ENCODE assay signal across 1 cellular context in the genomic region with DNA sequence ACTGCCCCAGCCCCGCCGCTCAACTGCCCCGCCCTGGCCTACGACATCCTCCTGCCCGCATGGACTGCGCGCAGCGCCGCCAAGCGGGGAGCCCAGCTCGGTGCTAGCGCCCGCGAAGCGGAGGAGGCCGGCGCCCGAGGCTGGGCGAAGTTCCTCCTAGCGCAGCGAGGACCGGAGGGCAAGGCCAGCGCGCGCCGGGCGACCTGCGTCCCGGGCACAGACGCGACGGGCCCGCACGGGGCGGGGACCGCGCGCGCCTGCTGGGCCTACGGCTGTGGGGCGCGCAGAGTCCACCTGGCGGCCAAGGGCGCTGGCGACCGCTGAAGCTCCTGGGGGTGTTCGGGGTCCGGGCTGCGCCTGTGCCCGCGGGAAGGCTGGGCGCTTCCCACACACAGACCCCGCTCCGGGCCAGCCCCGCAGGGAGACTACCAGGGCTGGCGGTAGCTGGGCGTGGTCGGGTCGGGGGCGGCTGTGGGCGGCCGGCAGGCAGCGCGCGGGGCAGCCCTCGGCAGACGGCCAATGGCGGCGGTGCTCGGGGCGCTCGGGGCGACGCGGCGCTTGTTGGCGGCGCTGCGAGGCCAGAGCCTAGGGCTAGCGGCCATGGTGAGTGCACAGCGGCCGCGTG.
TF ChIP-seq lines count a peak whose summit lies in the region.

Gene PCBD2 (plus strand): TSS at position 511 of the 625 bp plus-strand sequence. CDS start 9 bp downstream, at position 520.

TF ChIP-seq in K562, 482 proteins besides CTCF, POLR2A, EP300 and RAD21 (continued from another document and continues in another):
- TF ChIP-seq RREB1 (CRISPR knock-in tag; IDR thresholded peaks at IDR 0.05): no peak
- TF ChIP-seq NR1H2 (CRISPR knock-in tag; IDR thresholded peaks at IDR 0.05): peak; percentile 14; the same call in 1 of the 2 replicates
- peak; percentile 78 for TF ChIP-seq RBM25 (IDR thresholded peaks at IDR 0.05; ENCODE audit: low read depth, low read length, severe bottlenecking)
- TF ChIP-seq, protein P1, sequence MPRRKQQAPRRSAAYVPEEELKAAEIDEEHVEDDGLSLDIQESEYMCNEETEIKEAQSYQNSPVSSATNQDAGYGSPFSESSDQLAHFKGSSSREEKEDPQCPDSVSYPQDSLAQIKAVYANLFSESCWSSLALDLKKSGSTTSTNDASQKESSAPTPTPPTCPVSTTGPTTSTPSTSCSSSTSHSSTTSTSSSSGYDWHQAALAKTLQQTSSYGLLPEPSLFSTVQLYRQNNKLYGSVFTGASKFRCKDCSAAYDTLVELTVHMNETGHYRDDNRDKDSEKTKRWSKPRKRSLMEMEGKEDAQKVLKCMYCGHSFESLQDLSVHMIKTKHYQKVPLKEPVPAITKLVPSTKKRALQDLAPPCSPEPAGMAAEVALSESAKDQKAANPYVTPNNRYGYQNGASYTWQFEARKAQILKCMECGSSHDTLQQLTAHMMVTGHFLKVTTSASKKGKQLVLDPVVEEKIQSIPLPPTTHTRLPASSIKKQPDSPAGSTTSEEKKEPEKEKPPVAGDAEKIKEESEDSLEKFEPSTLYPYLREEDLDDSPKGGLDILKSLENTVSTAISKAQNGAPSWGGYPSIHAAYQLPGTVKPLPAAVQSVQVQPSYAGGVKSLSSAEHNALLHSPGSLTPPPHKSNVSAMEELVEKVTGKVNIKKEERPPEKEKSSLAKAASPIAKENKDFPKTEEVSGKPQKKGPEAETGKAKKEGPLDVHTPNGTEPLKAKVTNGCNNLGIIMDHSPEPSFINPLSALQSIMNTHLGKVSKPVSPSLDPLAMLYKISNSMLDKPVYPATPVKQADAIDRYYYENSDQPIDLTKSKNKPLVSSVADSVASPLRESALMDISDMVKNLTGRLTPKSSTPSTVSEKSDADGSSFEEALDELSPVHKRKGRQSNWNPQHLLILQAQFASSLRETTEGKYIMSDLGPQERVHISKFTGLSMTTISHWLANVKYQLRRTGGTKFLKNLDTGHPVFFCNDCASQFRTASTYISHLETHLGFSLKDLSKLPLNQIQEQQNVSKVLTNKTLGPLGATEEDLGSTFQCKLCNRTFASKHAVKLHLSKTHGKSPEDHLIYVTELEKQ (CRISPR knock-in tag; IDR thresholded peaks at IDR 0.05): no peak
- no peak for TF ChIP-seq GATAD2A (IDR thresholded peaks at IDR 0.05)
- TF ChIP-seq CREM (IDR thresholded peaks at IDR 0.05; ENCODE audit: low read depth): peak; percentile 88
- no peak for TF ChIP-seq CBX8 (IDR thresholded peaks at IDR 0.05; ENCODE audit: borderline replicate concordance, extremely low read depth, low read depth, low read length, poor library complexity, severe bottlenecking)
- no peak for TF ChIP-seq SREBF1 (IDR thresholded peaks at IDR 0.05; ENCODE audit: borderline replicate concordance, low read depth, low read length)
- TF ChIP-seq RB1 (IDR thresholded peaks at IDR 0.05; ENCODE audit: low read depth): peak; percentile 94
- TF ChIP-seq, protein P2, sequence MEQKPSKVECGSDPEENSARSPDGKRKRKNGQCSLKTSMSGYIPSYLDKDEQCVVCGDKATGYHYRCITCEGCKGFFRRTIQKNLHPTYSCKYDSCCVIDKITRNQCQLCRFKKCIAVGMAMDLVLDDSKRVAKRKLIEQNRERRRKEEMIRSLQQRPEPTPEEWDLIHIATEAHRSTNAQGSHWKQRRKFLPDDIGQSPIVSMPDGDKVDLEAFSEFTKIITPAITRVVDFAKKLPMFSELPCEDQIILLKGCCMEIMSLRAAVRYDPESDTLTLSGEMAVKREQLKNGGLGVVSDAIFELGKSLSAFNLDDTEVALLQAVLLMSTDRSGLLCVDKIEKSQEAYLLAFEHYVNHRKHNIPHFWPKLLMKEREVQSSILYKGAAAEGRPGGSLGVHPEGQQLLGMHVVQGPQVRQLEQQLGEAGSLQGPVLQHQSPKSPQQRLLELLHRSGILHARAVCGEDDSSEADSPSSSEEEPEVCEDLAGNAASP (IDR thresholded peaks at IDR 0.05): no peak
- TF ChIP-seq NCOA2 (IDR thresholded peaks at IDR 0.05; ENCODE audit: partially characterized antibody in 2 of 2): peak in 1 of 2 experiments; percentile 95
- no peak for TF ChIP-seq RUNX1 (IDR thresholded peaks at IDR 0.05; ENCODE audit: low read depth)
- TF ChIP-seq LCOR (CRISPR knock-in tag; IDR thresholded peaks at IDR 0.05): no peak
- TF ChIP-seq EGR1 (conservative IDR thresholded peaks at IDR 0.05): peak; percentile 79
- TF ChIP-seq ZNF583 (CRISPR knock-in tag; IDR thresholded peaks at IDR 0.05): no peak
- TF ChIP-seq CCAR2 (IDR thresholded peaks at IDR 0.05; ENCODE audit: low read depth, low read length): no peak
- TF ChIP-seq GABPA (tag; conservative IDR thresholded peaks at IDR 0.05; ENCODE audit: low read depth): no peak
- TF ChIP-seq ZNF175 (CRISPR knock-in tag; IDR thresholded peaks at IDR 0.05; ENCODE audit: low read depth): no peak
- TF ChIP-seq COPS2 (conservative IDR thresholded peaks at IDR 0.05): no peak
- TF ChIP-seq MAX (CRISPR knock-in tag; IDR thresholded peaks at IDR 0.05): peak; percentile 71
- no peak for TF ChIP-seq RFX7 (CRISPR knock-in tag; IDR thresholded peaks at IDR 0.05)
- TF ChIP-seq, protein P3, sequence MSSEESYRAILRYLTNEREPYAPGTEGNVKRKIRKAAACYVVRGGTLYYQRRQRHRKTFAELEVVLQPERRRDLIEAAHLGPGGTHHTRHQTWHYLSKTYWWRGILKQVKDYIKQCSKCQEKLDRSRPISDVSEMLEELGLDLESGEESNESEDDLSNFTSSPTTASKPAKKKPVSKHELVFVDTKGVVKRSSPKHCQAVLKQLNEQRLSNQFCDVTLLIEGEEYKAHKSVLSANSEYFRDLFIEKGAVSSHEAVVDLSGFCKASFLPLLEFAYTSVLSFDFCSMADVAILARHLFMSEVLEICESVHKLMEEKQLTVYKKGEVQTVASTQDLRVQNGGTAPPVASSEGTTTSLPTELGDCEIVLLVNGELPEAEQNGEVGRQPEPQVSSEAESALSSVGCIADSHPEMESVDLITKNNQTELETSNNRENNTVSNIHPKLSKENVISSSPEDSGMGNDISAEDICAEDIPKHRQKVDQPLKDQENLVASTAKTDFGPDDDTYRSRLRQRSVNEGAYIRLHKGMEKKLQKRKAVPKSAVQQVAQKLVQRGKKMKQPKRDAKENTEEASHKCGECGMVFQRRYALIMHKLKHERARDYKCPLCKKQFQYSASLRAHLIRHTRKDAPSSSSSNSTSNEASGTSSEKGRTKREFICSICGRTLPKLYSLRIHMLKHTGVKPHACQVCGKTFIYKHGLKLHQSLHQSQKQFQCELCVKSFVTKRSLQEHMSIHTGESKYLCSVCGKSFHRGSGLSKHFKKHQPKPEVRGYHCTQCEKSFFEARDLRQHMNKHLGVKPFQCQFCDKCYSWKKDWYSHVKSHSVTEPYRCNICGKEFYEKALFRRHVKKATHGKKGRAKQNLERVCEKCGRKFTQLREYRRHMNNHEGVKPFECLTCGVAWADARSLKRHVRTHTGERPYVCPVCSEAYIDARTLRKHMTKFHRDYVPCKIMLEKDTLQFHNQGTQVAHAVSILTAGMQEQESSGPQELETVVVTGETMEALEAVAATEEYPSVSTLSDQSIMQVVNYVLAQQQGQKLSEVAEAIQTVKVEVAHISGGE (CRISPR knock-in tag; IDR thresholded peaks at IDR 0.05): peak in 1 of 3 experiments; percentile 73; a peak in 2 of 6 replicates
- no peak for TF ChIP-seq TEAD4 (IDR thresholded peaks at IDR 0.05; ENCODE audit: low read length)
- TF ChIP-seq TEAD4 (CRISPR knock-in tag; IDR thresholded peaks at IDR 0.05; ENCODE audit: borderline replicate concordance): no peak
- peak; percentile 60 for TF ChIP-seq CHD1 (IDR thresholded peaks at IDR 0.05; ENCODE audit: low read length)
- TF ChIP-seq MCM5 (IDR thresholded peaks at IDR 0.05; ENCODE audit: low read depth): no peak
- TF ChIP-seq, protein P4, sequence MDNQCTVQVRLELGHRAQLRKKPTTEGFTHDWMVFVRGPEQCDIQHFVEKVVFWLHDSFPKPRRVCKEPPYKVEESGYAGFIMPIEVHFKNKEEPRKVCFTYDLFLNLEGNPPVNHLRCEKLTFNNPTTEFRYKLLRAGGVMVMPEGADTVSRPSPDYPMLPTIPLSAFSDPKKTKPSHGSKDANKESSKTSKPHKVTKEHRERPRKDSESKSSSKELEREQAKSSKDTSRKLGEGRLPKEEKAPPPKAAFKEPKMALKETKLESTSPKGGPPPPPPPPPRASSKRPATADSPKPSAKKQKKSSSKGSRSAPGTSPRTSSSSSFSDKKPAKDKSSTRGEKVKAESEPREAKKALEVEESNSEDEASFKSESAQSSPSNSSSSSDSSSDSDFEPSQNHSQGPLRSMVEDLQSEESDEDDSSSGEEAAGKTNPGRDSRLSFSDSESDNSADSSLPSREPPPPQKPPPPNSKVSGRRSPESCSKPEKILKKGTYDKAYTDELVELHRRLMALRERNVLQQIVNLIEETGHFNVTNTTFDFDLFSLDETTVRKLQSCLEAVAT (IDR thresholded peaks at IDR 0.05): no peak
- TF ChIP-seq PHB2 (IDR thresholded peaks at IDR 0.05; ENCODE audit: low read depth): no peak
- TF ChIP-seq ZBTB1 (CRISPR knock-in tag; IDR thresholded peaks at IDR 0.05; ENCODE audit: borderline replicate concordance, low read depth): 0 out of 2 replicates have a peak, but pooled peaks have one; percentile 17
- peak; percentile 83 for TF ChIP-seq KLF13 (tag; IDR thresholded peaks at IDR 0.05; ENCODE audit: borderline replicate concordance, low read depth)
- peak; percentile 37; the same call in 1 of the 2 replicates for TF ChIP-seq CHD2 (IDR thresholded peaks at IDR 0.05; ENCODE audit: low read depth, low read length)
- peak; percentile 80 for TF ChIP-seq ZNF592 (IDR thresholded peaks at IDR 0.05)
- peak; percentile 39; the same call in 1 of the 2 replicates for TF ChIP-seq E2F3 (CRISPR knock-in tag; IDR thresholded peaks at IDR 0.05)
- TF ChIP-seq ZBTB7A (IDR thresholded peaks at IDR 0.05; ENCODE audit: borderline replicate concordance, control insufficient read depth, low read depth, low read length): 0 out of 2 replicates have a peak, but pooled peaks have one; percentile 2
- peak; percentile 59; the same call in 1 of the 2 replicates for TF ChIP-seq NFE2 (IDR thresholded peaks at IDR 0.05; ENCODE audit: low read depth)
